ENCODE assay signal across 8 cellular contexts in the genomic region with DNA sequence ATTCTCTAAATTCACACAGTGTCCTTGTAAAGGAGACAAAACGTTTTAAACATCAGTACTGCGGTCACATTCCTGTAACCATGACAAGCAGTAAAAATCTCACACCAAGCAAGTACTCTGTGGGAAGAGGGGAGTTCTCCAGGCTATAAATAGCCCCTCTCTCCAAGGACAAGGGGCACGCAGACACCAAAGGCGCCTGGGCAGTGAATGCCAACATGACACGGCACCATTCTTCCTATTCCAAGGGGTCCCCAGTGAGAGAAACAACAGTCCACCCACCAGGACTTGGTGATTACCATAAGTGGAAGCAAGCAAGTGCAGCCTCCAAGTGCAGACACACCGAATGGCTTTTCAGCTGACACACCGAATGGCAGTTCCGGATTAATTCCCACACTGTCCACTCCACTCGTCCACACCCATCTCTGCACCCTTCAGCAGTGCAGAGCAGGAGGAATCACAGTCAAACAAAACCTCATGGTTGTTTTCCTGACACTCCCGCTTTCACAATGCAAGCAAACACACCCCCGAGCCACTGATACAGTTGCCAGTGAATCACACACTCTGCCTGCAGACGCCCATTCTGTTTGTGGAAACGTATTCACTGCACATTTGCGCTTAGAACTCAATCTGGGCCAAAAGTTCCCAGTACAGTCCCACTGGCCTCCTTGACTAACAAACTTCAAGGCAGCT. TPM values are rescaled to one million over a fixed set of nuclear protein-coding genes. Genes with fewer than 3 reads are reported as not detected.
A peak's percentile ranks its signal among the peaks of the same experiment; 100 is the strongest.
DNase-seq lines count a peak whose midpoint lies in the region; ATAC-seq and TF ChIP-seq lines count a peak whose summit lies in the region.

No MANE protein-coding gene starts in this region.

- H3K4me1 ChIP-seq in adipocyte (ENCODE audit: control insufficient read depth, insufficient read depth, low read length) (peaks cover 70% of the 10 kb centered on the region), left ventricle myocardium inferior (peaks cover 89% of the 10 kb centered on the region), rectal smooth muscle tissue (ENCODE audit: control insufficient read depth, insufficient read depth, low read length) (peaks cover 40% of the 10 kb centered on the region)

- H3K36me3 ChIP-seq in adipocyte (ENCODE audit: control insufficient read depth, insufficient read depth, low read length, severe bottlenecking) (no peaks in the 10 kb centered on the region), left ventricle myocardium inferior (no peaks in the 10 kb centered on the region), rectal smooth muscle tissue (ENCODE audit: control insufficient read depth, insufficient read depth, low read length) (peaks cover 3% of the 10 kb centered on the region)

- H3K9me3 ChIP-seq in adipocyte (ENCODE audit: control insufficient read depth, low read length), result no peaks in the 10 kb centered on the region
- H3K9me3 ChIP-seq in left ventricle myocardium inferior (replicated peaks), result no peaks in the 10 kb centered on the region

- intact Hi-C loops in left ventricle myocardium inferior (cut with micrococcal nuclease), result no loop called here

- peak overlapping the region; percentile 99 for H3K27ac ChIP-seq in left ventricle myocardium inferior (replicated peaks)
- peak overlapping the region; percentile 90 for H3K27ac ChIP-seq in rectal smooth muscle tissue (ENCODE audit: low read depth, low read length)

- peak in 8 of 14 donors; percentile 13 to 52 (median 30) for DNase-seq in C1 segment of cervical spinal cord (lab: John Stamatoyannopoulos, UW)
- DNase-seq in Kasumi-1 (lab: John Stamatoyannopoulos, UW), result peak; percentile 19 to 26
- peak; percentile 82 for DNase-seq in adipocyte (ENCODE audit: low read depth)
- no peak for DNase-seq in left ventricle myocardium inferior
- DNase-seq in SK-N-DZ (ENCODE audit: low spot score), result no peak
- no peak for DNase-seq in GM10248 (ENCODE audit: extremely low spot score)

- POLR2A ChIA-PET in GM10248 (lab: Yijun Ruan, JAX), result no interaction called here

- CTCF ChIA-PET in GM10248 (lab: Yijun Ruan, JAX), result interaction anchor here (1.3 to 2.6 kb wide), 2 partner anchors 11 to 78 kb away, joined by 3 to 9 read pairs; no protein-coding TSS in a partner anchor

- H3K4me3 ChIP-seq in adipocyte (ENCODE audit: low read length) (peak overlapping the region; percentile 92), left ventricle myocardium inferior (peak overlapping the region; percentile 85), rectal smooth muscle tissue (ENCODE audit: low read length) (peak overlapping the region; percentile 92)

- TF ChIP-seq CTCF in left ventricle myocardium inferior (IDR thresholded peaks at IDR 0.05; ENCODE audit: borderline replicate concordance) (no peak), GM10248 (IDR thresholded peaks at IDR 0.05; ENCODE audit: control extremely low read depth, extremely low read depth, low read depth, missing control alignments) (no peak)

- H3K9ac ChIP-seq in adipocyte (ENCODE audit: low read length), result peak overlapping the region; percentile 91
- no peak overlapping the region for H3K9ac ChIP-seq in rectal smooth muscle tissue (ENCODE audit: low read length)

- no peaks in the 10 kb centered on the region for H3K27me3 ChIP-seq in adipocyte (replicated peaks; ENCODE audit: control insufficient read depth, insufficient read depth, low read length)
- no peaks in the 10 kb centered on the region for H3K27me3 ChIP-seq in left ventricle myocardium inferior (ENCODE audit: low read depth)
- no peaks in the 10 kb centered on the region for H3K27me3 ChIP-seq in rectal smooth muscle tissue (ENCODE audit: control insufficient read depth, insufficient read depth, low read length)

- ATAC-seq in HG02970 (IDR thresholded peaks at IDR 0.05; ENCODE audit: low FRiP score, unreplicated experiment), result no peak

RNA-seq across cellular contexts. Expression of gene PTTG1IP, which starts 1.8 kb away (rescaled TPM):
- total RNA-seq in left ventricle myocardium inferior, result 171 TPM
- 183 and 199 TPM in 2 replicates for polyA plus RNA-seq in SK-N-DZ (2014; cell fraction: cytosol; rRNA removed)
- 130 and 133 TPM in 2 replicates for polyA plus RNA-seq in SK-N-DZ (2014; cell fraction: nucleus; rRNA removed)

RNA-seq across cellular contexts. Expression of gene ITGB2, which starts 49.0 kb away (rescaled TPM):
- 18.6 TPM for total RNA-seq in left ventricle myocardium inferior
- 0.07 TPM in 1 of 2 replicates, not detected in the other for polyA plus RNA-seq in SK-N-DZ (2014; cell fraction: cytosol; rRNA removed)
- 0.13 TPM in 1 of 2 replicates, not detected in the other for polyA plus RNA-seq in SK-N-DZ (2014; cell fraction: nucleus; rRNA removed)

RNA-seq across cellular contexts. Expression of gene SUMO3, which starts 53.9 kb away (rescaled TPM):
- 75.5 TPM for total RNA-seq in left ventricle myocardium inferior
- polyA plus RNA-seq in SK-N-DZ (2014; cell fraction: cytosol; rRNA removed), result 59.1 and 62.5 TPM in 2 replicates
- polyA plus RNA-seq in SK-N-DZ (2014; cell fraction: nucleus; rRNA removed), result 17.8 and 27.2 TPM in 2 replicates

Comparison
In these comparisons a context has a peak if more than half of its experiments do, and no peak if none do; other contexts are left out.
1. DNase-seq: peak in C1 segment of cervical spinal cord (8 of 14), Kasumi-1 (2 of 2) and adipocyte (single experiment); none in left ventricle myocardium inferior (single experiment), SK-N-DZ (single experiment) and GM10248 (single experiment).
2. Peak in every context shown above with its lines, with median percentiles within 50 percentile points of each other: H3K4me3 ChIP-seq.